In the genomic region with DNA sequence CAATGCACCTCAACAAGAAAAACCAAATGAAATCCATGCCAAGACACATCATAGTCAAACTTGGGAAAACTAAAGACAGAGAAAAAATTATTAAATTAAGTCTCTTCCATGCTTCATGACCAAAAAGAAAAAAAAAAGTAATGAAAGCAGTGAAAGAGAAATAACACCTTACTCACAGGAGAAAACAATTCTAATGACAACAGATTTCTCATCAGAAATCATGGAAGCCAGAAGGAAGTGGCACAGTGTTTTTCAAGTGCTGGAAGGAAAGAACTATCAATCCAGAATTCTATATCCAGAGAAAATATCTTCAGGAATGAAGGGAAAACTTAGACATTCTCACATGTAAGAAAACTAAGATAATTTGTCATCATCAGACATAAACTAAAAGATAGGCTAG, we compare ENCODE assay signal across 9 cellular contexts.
"Had no signal": no experiment of that assay in that cellular context is flagged by ENCODE, and none has a peak within 500 bp of the region (broad histone marks: within the 10 kb centered on the region; RNA-seq: fewer than 3 reads in every experiment).

No MANE protein-coding gene starts in this region.

- ATAC-seq: GM23338 had no signal

- H3K4me2 ChIP-seq: GM23338 had no signal

- H2AFZ ChIP-seq: GM23338 had no signal

- DNase-seq: H9, HCEC 1CT, HFFc6, IMR-90, KBM-7 had no signal

- FAIRE-seq: H1, H54 had no signal

- H3K27ac Mint-ChIP-seq: GM23338, H9, HFFc6 had no signal

- H3K4me1 Mint-ChIP-seq: GM23338 had no signal

- H3K4me3 Mint-ChIP-seq: GM23338, H9, HFFc6 had no signal

- H3K4me3 ChIP-seq: GM23338 had no signal

- H3K27ac ChIP-seq: HL-60 had no signal
